ENCODE assay signal across 8 cellular contexts in the genomic region with DNA sequence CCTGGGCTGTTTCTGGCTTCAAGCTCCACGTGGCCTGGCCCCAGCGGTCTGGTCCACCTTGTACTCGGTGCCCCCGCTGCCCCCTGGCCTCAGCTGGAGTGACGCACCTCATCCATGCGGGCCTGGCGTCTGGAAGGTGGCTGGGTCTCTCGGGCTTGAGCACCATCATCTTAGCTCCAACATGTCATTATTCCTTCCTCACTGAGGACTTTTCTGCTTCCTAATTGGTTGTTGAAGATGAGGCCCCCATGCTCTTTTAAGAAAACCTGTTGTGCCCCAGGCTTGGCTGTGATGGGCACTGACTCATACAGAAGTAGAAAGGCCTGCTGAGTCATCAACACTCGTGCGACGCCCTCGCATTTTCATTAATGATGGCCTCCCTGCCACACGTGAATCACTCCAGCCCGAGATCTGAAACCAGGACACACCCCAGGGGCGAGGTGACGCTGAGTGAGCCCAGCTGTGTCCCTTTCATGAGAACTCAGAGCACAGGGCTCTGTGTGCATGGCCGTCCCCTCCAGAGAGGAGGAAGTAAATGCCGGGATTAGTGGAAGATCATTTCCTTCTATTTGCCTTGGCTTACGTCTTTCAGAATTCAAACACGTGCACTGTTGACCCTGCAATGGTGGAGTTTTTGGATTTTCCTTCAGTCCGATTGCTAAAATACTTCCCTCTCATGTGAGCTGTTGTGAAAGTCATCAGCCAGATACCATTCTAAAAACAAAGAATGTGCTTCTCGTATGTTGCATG. TPM values are rescaled to one million over a fixed set of nuclear protein-coding genes. Genes with fewer than 3 reads are reported as not detected.
DNase-seq lines count a peak whose midpoint lies in the region; ATAC-seq and TF ChIP-seq lines count a peak whose summit lies in the region.

No MANE protein-coding gene starts in this region.

- peaks cover 61% of the 10 kb centered on the region for H3K27me3 ChIP-seq in left ventricle myocardium inferior (ENCODE audit: low read depth)

- H3K4me3 ChIP-seq in left ventricle myocardium inferior: peak overlapping the region; percentile 32

- intact Hi-C loops in left ventricle myocardium inferior (cut with micrococcal nuclease): no loop called here

- H3K27ac ChIP-seq in left ventricle myocardium inferior (replicated peaks): no peak overlapping the region

- H3K36me3 ChIP-seq in left ventricle myocardium inferior: no peaks in the 10 kb centered on the region

- H3K4me1 ChIP-seq in left ventricle myocardium inferior: peaks cover 10% of the 10 kb centered on the region

- no peaks in the 10 kb centered on the region for H3K9me3 ChIP-seq in left ventricle myocardium inferior (replicated peaks)

- peak; percentile 86 for ATAC-seq in HG02885 (IDR thresholded peaks at IDR 0.05; ENCODE audit: poor library complexity, unreplicated experiment)

- no peak for TF ChIP-seq CTCF in left ventricle myocardium inferior (IDR thresholded peaks at IDR 0.05; ENCODE audit: borderline replicate concordance)

- peak; percentile 46 for DNase-seq in activated gamma-delta T cell treated with Interleukin-2 at 50 U/mL for 16 hours
- DNase-seq in activated gamma-delta T cell (lab: John Stamatoyannopoulos, UW): no peak
- peak; percentile 93 for DNase-seq in NOMO-1 treated with dmso at 0.1 percent for 144 hours (lab: John Stamatoyannopoulos, UW; ENCODE audit: unreplicated experiment)
- DNase-seq in activated T-helper 9 cell treated with anti-CD3 and anti-CD28 coated beads, Interleukin-2, amount 50 U/mL, for 16 hours (ENCODE audit: low read depth): peak; percentile 63
- peak; percentile 42 for DNase-seq in left ventricle myocardium inferior
- peak; percentile 58 to 61 for DNase-seq in stimulated activated CD4-positive, alpha-beta T cell treated with anti-CD3 and anti-CD28 coated beads, Interleukin-1b, Interleukin-23, amount 100 ng/mL, for 4 hours (ENCODE audit: low read depth in 2 of 2)
- DNase-seq in GM19238 (ENCODE audit: insufficient read length, low spot score): no peak

RNA-seq across cellular contexts. Expression of a gene that starts 14.0 kb away (rescaled TPM):
- 17.6 TPM for total RNA-seq in left ventricle myocardium inferior

RNA-seq across cellular contexts. Expression of a gene that starts 17.9 kb away (rescaled TPM):
- not detected for total RNA-seq in left ventricle myocardium inferior

RNA-seq across cellular contexts. Expression of a gene that starts 57.3 kb away (rescaled TPM):
- total RNA-seq in left ventricle myocardium inferior: not detected

Comparison
In these comparisons a context has a peak if more than half of its experiments do, and no peak if none do; other contexts are left out.
1. DNase-seq: peak in activated gamma-delta T cell treated with Interleukin-2 at 50 U/mL for 16 hours (single experiment), NOMO-1 treated with dmso at 0.1 percent for 144 hours (single experiment), activated T-helper 9 cell treated with anti-CD3 and anti-CD28 coated beads, Interleukin-2, amount 50 U/mL, for 16 hours (single experiment), left ventricle myocardium inferior (single experiment) and stimulated activated CD4-positive, alpha-beta T cell treated with anti-CD3 and anti-CD28 coated beads, Interleukin-1b, Interleukin-23, amount 100 ng/mL, for 4 hours (2 of 2); none in activated gamma-delta T cell (single experiment) and GM19238 (single experiment).